ENCODE assay signal across 1 cellular context in the genomic region with DNA sequence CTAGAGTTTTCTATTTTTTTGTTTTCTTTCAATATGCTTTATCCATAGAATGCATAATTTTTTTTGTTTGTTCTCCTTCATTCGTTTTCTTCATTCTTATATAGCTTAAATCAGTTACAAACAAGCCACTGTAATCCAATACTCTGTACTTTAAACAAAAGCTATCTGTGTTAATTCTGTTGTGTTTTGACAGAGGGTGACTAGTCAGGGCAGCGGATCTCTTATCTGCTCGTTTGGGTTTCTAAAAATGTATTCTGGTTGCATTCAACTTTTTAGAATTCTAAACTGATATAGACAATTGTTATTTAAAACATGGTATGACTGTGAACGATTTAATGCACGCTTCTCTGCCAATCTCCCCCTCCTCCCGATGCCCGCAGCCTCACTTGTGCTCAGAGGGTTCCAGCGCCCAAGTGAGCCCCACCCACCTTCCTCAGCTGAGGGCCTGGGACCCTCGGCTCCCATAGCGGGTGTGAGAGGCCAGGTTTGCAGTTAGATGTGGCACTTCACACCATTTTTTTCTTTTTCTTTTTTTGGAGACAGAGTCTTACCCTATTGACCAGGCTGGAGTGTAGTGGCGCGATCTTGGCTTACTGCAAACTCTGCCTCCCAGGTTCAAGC.
TF ChIP-seq lines count a peak whose summit lies in the region.

No MANE protein-coding gene starts in this region.

TF ChIP-seq in SK-N-SH, 30 proteins besides CTCF, POLR2A, EP300 and RAD21:
- TF ChIP-seq, protein P1, sequence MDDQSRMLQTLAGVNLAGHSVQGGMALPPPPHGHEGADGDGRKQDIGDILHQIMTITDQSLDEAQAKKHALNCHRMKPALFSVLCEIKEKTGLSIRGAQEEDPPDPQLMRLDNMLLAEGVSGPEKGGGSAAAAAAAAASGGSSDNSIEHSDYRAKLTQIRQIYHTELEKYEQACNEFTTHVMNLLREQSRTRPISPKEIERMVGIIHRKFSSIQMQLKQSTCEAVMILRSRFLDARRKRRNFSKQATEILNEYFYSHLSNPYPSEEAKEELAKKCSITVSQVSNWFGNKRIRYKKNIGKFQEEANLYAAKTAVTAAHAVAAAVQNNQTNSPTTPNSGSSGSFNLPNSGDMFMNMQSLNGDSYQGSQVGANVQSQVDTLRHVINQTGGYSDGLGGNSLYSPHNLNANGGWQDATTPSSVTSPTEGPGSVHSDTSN (IDR thresholded peaks at IDR 0.05): no peak
- no peak for TF ChIP-seq EZH2phosphoT487 (IDR thresholded peaks at IDR 0.05; ENCODE audit: borderline replicate concordance, low read depth)
- TF ChIP-seq CHD2 (IDR thresholded peaks at IDR 0.05; ENCODE audit: low read length, partially characterized antibody): no peak
TF ChIP-seq in SK-N-SH: peak in this region for 0.
